ENCODE assay signal across 1 cellular context in the genomic region with DNA sequence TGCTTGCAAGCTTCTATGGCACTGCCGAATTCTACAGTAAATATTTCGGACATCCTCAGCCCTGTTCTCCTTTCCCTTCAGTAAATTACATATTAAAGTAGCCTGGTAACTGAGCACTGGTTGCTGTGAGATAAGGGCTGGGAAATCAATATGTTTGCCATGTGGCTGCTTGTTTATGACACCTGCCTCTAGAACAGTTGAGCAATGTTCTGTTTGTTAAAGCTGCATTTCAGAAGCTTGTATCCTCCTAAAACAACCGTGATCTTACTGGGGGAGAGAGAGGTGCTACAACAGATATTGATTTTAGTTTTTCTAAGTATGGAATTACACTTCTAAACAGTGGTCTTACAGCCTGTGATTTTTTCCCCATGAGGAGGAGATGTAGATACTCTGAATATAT.
TF ChIP-seq lines count a peak whose summit lies in the region.

No MANE protein-coding gene starts in this region.

TF ChIP-seq in HepG2, 621 proteins besides CTCF, POLR2A, EP300 and RAD21 (continues in another document):
- TF ChIP-seq, protein P1, sequence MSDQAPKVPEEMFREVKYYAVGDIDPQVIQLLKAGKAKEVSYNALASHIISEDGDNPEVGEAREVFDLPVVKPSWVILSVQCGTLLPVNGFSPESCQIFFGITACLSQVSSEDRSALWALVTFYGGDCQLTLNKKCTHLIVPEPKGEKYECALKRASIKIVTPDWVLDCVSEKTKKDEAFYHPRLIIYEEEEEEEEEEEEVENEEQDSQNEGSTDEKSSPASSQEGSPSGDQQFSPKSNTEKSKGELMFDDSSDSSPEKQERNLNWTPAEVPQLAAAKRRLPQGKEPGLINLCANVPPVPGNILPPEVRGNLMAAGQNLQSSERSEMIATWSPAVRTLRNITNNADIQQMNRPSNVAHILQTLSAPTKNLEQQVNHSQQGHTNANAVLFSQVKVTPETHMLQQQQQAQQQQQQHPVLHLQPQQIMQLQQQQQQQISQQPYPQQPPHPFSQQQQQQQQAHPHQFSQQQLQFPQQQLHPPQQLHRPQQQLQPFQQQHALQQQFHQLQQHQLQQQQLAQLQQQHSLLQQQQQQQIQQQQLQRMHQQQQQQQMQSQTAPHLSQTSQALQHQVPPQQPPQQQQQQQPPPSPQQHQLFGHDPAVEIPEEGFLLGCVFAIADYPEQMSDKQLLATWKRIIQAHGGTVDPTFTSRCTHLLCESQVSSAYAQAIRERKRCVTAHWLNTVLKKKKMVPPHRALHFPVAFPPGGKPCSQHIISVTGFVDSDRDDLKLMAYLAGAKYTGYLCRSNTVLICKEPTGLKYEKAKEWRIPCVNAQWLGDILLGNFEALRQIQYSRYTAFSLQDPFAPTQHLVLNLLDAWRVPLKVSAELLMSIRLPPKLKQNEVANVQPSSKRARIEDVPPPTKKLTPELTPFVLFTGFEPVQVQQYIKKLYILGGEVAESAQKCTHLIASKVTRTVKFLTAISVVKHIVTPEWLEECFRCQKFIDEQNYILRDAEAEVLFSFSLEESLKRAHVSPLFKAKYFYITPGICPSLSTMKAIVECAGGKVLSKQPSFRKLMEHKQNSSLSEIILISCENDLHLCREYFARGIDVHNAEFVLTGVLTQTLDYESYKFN (CRISPR knock-in tag; conservative IDR thresholded peaks at IDR 0.05): peak; percentile 68
- no peak for TF ChIP-seq ZNF839 (CRISPR knock-in tag; IDR thresholded peaks at IDR 0.05; ENCODE audit: borderline replicate concordance)
- no peak for TF ChIP-seq KDM2A (CRISPR knock-in tag; IDR thresholded peaks at IDR 0.05; ENCODE audit: borderline replicate concordance, low read depth)
- TF ChIP-seq XBP1 (CRISPR knock-in tag; IDR thresholded peaks at IDR 0.05): no peak
- TF ChIP-seq NFIC (IDR thresholded peaks at IDR 0.05; ENCODE audit: low read length): peak; percentile 80
- 0 out of 2 replicates have a peak, but pooled peaks have one; percentile 34 for TF ChIP-seq ZNF670 (CRISPR knock-in tag; IDR thresholded peaks at IDR 0.05; ENCODE audit: borderline replicate concordance)
- no peak for TF ChIP-seq ELF1 (CRISPR knock-in tag; IDR thresholded peaks at IDR 0.05)
- TF ChIP-seq, protein P2, sequence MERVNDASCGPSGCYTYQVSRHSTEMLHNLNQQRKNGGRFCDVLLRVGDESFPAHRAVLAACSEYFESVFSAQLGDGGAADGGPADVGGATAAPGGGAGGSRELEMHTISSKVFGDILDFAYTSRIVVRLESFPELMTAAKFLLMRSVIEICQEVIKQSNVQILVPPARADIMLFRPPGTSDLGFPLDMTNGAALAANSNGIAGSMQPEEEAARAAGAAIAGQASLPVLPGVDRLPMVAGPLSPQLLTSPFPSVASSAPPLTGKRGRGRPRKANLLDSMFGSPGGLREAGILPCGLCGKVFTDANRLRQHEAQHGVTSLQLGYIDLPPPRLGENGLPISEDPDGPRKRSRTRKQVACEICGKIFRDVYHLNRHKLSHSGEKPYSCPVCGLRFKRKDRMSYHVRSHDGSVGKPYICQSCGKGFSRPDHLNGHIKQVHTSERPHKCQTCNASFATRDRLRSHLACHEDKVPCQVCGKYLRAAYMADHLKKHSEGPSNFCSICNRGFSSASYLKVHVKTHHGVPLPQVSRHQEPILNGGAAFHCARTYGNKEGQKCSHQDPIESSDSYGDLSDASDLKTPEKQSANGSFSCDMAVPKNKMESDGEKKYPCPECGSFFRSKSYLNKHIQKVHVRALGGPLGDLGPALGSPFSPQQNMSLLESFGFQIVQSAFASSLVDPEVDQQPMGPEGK (CRISPR knock-in tag; IDR thresholded peaks at IDR 0.05): peak; percentile 49; the same call in 1 of the 2 replicates
- no peak for TF ChIP-seq ZNF205 (CRISPR knock-in tag; IDR thresholded peaks at IDR 0.05)
- no peak for TF ChIP-seq ZNF225 (CRISPR knock-in tag; IDR thresholded peaks at IDR 0.05)
- no peak for TF ChIP-seq NCOR1 (IDR thresholded peaks at IDR 0.05; ENCODE audit: borderline replicate concordance, low read length)
- TF ChIP-seq PITX1 (CRISPR knock-in tag; IDR thresholded peaks at IDR 0.05): peak; percentile 44; the same call in 1 of the 2 replicates
- TF ChIP-seq, protein P3, sequence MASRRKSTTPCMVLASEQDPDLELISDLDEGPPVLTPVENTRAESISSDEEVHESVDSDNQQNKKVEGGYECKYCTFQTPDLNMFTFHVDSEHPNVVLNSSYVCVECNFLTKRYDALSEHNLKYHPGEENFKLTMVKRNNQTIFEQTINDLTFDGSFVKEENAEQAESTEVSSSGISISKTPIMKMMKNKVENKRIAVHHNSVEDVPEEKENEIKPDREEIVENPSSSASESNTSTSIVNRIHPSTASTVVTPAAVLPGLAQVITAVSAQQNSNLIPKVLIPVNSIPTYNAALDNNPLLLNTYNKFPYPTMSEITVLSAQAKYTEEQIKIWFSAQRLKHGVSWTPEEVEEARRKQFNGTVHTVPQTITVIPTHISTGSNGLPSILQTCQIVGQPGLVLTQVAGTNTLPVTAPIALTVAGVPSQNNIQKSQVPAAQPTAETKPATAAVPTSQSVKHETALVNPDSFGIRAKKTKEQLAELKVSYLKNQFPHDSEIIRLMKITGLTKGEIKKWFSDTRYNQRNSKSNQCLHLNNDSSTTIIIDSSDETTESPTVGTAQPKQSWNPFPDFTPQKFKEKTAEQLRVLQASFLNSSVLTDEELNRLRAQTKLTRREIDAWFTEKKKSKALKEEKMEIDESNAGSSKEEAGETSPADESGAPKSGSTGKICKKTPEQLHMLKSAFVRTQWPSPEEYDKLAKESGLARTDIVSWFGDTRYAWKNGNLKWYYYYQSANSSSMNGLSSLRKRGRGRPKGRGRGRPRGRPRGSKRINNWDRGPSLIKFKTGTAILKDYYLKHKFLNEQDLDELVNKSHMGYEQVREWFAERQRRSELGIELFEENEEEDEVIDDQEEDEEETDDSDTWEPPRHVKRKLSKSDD (CRISPR knock-in tag; IDR thresholded peaks at IDR 0.05; ENCODE audit: low read depth): no peak
- peak; percentile 49; the same call in 1 of the 2 replicates for TF ChIP-seq ZBTB20 (CRISPR knock-in tag; IDR thresholded peaks at IDR 0.05; ENCODE audit: borderline replicate concordance, low read depth)
- TF ChIP-seq, protein P4, sequence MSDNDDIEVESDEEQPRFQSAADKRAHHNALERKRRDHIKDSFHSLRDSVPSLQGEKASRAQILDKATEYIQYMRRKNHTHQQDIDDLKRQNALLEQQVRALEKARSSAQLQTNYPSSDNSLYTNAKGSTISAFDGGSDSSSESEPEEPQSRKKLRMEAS (IDR thresholded peaks at IDR 0.05): peak; percentile 77
- TF ChIP-seq, protein P5, sequence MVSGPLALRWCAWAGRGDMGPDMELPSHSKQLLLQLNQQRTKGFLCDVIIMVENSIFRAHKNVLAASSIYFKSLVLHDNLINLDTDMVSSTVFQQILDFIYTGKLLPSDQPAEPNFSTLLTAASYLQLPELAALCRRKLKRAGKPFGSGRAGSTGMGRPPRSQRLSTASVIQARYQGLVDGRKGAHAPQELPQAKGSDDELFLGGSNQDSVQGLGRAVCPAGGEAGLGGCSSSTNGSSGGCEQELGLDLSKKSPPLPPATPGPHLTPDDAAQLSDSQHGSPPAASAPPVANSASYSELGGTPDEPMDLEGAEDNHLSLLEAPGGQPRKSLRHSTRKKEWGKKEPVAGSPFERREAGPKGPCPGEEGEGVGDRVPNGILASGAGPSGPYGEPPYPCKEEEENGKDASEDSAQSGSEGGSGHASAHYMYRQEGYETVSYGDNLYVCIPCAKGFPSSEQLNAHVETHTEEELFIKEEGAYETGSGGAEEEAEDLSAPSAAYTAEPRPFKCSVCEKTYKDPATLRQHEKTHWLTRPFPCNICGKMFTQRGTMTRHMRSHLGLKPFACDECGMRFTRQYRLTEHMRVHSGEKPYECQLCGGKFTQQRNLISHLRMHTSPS (CRISPR knock-in tag; IDR thresholded peaks at IDR 0.05; ENCODE audit: low read depth): no peak
- no peak for TF ChIP-seq WIZ (CRISPR knock-in tag; IDR thresholded peaks at IDR 0.05)
- TF ChIP-seq, protein P6, sequence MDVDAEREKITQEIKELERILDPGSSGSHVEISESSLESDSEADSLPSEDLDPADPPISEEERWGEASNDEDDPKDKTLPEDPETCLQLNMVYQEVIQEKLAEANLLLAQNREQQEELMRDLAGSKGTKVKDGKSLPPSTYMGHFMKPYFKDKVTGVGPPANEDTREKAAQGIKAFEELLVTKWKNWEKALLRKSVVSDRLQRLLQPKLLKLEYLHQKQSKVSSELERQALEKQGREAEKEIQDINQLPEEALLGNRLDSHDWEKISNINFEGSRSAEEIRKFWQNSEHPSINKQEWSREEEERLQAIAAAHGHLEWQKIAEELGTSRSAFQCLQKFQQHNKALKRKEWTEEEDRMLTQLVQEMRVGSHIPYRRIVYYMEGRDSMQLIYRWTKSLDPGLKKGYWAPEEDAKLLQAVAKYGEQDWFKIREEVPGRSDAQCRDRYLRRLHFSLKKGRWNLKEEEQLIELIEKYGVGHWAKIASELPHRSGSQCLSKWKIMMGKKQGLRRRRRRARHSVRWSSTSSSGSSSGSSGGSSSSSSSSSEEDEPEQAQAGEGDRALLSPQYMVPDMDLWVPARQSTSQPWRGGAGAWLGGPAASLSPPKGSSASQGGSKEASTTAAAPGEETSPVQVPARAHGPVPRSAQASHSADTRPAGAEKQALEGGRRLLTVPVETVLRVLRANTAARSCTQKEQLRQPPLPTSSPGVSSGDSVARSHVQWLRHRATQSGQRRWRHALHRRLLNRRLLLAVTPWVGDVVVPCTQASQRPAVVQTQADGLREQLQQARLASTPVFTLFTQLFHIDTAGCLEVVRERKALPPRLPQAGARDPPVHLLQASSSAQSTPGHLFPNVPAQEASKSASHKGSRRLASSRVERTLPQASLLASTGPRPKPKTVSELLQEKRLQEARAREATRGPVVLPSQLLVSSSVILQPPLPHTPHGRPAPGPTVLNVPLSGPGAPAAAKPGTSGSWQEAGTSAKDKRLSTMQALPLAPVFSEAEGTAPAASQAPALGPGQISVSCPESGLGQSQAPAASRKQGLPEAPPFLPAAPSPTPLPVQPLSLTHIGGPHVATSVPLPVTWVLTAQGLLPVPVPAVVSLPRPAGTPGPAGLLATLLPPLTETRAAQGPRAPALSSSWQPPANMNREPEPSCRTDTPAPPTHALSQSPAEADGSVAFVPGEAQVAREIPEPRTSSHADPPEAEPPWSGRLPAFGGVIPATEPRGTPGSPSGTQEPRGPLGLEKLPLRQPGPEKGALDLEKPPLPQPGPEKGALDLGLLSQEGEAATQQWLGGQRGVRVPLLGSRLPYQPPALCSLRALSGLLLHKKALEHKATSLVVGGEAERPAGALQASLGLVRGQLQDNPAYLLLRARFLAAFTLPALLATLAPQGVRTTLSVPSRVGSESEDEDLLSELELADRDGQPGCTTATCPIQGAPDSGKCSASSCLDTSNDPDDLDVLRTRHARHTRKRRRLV (CRISPR knock-in tag; IDR thresholded peaks at IDR 0.05): no peak
- TF ChIP-seq TAF1 (CRISPR knock-in tag; IDR thresholded peaks at IDR 0.05): no peak
- TF ChIP-seq, protein P7, sequence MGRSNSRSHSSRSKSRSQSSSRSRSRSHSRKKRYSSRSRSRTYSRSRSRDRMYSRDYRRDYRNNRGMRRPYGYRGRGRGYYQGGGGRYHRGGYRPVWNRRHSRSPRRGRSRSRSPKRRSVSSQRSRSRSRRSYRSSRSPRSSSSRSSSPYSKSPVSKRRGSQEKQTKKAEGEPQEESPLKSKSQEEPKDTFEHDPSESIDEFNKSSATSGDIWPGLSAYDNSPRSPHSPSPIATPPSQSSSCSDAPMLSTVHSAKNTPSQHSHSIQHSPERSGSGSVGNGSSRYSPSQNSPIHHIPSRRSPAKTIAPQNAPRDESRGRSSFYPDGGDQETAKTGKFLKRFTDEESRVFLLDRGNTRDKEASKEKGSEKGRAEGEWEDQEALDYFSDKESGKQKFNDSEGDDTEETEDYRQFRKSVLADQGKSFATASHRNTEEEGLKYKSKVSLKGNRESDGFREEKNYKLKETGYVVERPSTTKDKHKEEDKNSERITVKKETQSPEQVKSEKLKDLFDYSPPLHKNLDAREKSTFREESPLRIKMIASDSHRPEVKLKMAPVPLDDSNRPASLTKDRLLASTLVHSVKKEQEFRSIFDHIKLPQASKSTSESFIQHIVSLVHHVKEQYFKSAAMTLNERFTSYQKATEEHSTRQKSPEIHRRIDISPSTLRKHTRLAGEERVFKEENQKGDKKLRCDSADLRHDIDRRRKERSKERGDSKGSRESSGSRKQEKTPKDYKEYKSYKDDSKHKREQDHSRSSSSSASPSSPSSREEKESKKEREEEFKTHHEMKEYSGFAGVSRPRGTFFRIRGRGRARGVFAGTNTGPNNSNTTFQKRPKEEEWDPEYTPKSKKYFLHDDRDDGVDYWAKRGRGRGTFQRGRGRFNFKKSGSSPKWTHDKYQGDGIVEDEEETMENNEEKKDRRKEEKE (IDR thresholded peaks at IDR 0.05): no peak
- TF ChIP-seq ELF3 (CRISPR knock-in tag; IDR thresholded peaks at IDR 0.05): peak; percentile 34; the same call in 1 of the 2 replicates
- TF ChIP-seq, protein P8, sequence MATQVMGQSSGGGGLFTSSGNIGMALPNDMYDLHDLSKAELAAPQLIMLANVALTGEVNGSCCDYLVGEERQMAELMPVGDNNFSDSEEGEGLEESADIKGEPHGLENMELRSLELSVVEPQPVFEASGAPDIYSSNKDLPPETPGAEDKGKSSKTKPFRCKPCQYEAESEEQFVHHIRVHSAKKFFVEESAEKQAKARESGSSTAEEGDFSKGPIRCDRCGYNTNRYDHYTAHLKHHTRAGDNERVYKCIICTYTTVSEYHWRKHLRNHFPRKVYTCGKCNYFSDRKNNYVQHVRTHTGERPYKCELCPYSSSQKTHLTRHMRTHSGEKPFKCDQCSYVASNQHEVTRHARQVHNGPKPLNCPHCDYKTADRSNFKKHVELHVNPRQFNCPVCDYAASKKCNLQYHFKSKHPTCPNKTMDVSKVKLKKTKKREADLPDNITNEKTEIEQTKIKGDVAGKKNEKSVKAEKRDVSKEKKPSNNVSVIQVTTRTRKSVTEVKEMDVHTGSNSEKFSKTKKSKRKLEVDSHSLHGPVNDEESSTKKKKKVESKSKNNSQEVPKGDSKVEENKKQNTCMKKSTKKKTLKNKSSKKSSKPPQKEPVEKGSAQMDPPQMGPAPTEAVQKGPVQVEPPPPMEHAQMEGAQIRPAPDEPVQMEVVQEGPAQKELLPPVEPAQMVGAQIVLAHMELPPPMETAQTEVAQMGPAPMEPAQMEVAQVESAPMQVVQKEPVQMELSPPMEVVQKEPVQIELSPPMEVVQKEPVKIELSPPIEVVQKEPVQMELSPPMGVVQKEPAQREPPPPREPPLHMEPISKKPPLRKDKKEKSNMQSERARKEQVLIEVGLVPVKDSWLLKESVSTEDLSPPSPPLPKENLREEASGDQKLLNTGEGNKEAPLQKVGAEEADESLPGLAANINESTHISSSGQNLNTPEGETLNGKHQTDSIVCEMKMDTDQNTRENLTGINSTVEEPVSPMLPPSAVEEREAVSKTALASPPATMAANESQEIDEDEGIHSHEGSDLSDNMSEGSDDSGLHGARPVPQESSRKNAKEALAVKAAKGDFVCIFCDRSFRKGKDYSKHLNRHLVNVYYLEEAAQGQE (IDR thresholded peaks at IDR 0.05; ENCODE audit: borderline replicate concordance in 1 of 2, low read depth in 1 of 2, low read length in 2 of 2): no peak
- no peak for TF ChIP-seq FIP1L1 (IDR thresholded peaks at IDR 0.05; ENCODE audit: borderline replicate concordance, insufficient read depth, low read depth, low read length)
- TF ChIP-seq NFKB2 (CRISPR knock-in tag; IDR thresholded peaks at IDR 0.05; ENCODE audit: borderline replicate concordance): no peak
- TF ChIP-seq RARA (CRISPR knock-in tag; IDR thresholded peaks at IDR 0.05): peak; percentile 55
- TF ChIP-seq SATB2 (CRISPR knock-in tag; IDR thresholded peaks at IDR 0.05): no peak
- no peak for TF ChIP-seq ZNF460 (CRISPR knock-in tag; IDR thresholded peaks at IDR 0.05; ENCODE audit: borderline replicate concordance)
- TF ChIP-seq SIX1 (CRISPR knock-in tag; IDR thresholded peaks at IDR 0.05; ENCODE audit: borderline replicate concordance): peak; percentile 75; the same call in 1 of the 2 replicates
- TF ChIP-seq ZMAT3 (CRISPR knock-in tag; conservative IDR thresholded peaks at IDR 0.05): no peak
- TF ChIP-seq SNRNP70 (IDR thresholded peaks at IDR 0.05; ENCODE audit: low read depth, low read length): no peak
- TF ChIP-seq ZNF235 (CRISPR knock-in tag; IDR thresholded peaks at IDR 0.05; ENCODE audit: borderline replicate concordance): no peak
- no peak for TF ChIP-seq REPIN1 (CRISPR knock-in tag; IDR thresholded peaks at IDR 0.05; ENCODE audit: borderline replicate concordance, low read depth)
- TF ChIP-seq ZNF720 (CRISPR knock-in tag; IDR thresholded peaks at IDR 0.05): no peak
- no peak for TF ChIP-seq NFATC3 (CRISPR knock-in tag; IDR thresholded peaks at IDR 0.05)
